ENCODE assay signal across 16 cellular contexts in the genomic region with DNA sequence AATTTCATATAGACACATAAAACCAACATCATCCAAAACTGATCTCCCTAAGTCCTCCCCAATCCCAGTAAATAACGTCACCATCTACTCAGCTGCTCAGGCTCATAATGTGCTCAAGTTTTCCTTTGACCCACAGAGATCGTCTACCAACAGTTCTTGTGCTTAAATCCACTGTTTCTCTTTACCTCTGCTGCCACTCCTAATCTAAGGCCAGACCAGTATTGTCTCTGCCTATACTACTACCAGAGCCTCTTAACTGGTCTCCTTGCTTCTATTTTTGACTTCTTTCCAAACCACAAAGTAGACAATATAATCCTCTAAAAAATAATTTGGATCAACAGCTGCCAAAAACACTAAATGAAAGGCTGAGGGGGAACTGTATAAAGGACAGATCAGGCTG.
"Had no signal": no experiment of that assay in that cellular context is flagged by ENCODE, and none has a peak within 500 bp of the region (broad histone marks: within the 10 kb centered on the region; RNA-seq: fewer than 3 reads in every experiment).

No MANE protein-coding gene starts in this region.

- H3K4me1 ChIP-seq: pancreas had no signal

- DNase-seq: activated CD4-positive, alpha-beta memory T cell treated with anti-CD3 and anti-CD28 coated beads for 36 hours; activated gamma-delta T cell; activated naive CD8-positive, alpha-beta T cell treated with anti-CD3 and anti-CD28 coated beads for 36 hours; activated T-cell treated with anti-CD3 and anti-CD28 coated beads, Interleukin-2, amount 50 U/mL, for 48 hours; effector memory CD4-positive, alpha-beta T cell; pancreas; stimulated activated CD4-positive, alpha-beta T cell treated with anti-CD3 and anti-CD28 coated beads, Interleukin-4, amount 100 ng/mL, for 4 hours; stomach had no signal

- H3K4me2 ChIP-seq: neural progenitor cell had no signal

- H3K9ac ChIP-seq: neural progenitor cell had no signal

- H2AFZ ChIP-seq: neural progenitor cell had no signal

- H3K27ac ChIP-seq: cardiac muscle cell, coronary artery, gastroesophageal sphincter, neural progenitor cell, pancreas, skin epidermis, VCaP had no signal

- H3K27me3 ChIP-seq: cardiac muscle cell, gastroesophageal sphincter, neural progenitor cell, pancreas, stomach had no signal

- H3K9me3 ChIP-seq: gastroesophageal sphincter, pancreas, stomach had no signal

- FAIRE-seq: astrocyte, pancreas, urothelium cell line had no signal

- ATAC-seq: gastroesophageal sphincter, pancreas had no signal

- H3K4me3 ChIP-seq: cardiac muscle cell, coronary artery, gastroesophageal sphincter, neural progenitor cell, pancreas, skin epidermis, stomach had no signal

- H3K36me3 ChIP-seq: cardiac muscle cell, gastroesophageal sphincter, neural progenitor cell, pancreas had no signal
